ENCODE assay signal across 8 cellular contexts in genomic region chr3:107064445-107065060, GRCh38.
A peak's percentile ranks its signal among the peaks of the same experiment; 100 is the strongest.
DNase-seq lines count a peak whose midpoint lies in the region; TF ChIP-seq lines count a peak whose summit lies in the region.

No MANE protein-coding gene starts in this region.

- no peak overlapping the region for H3K27ac ChIP-seq in HEK293 (ENCODE audit: extremely low read depth, low read depth, low read length)

- H3K4me1 Mint-ChIP-seq in progenitor cell of endocrine pancreas (ENCODE audit: low read depth), result peaks cover 6% of the 10 kb centered on the region

- DNase-seq in M059J (ENCODE audit: low read depth) (peak; percentile 89), SHP77 (lab: John Stamatoyannopoulos, UW) (peak; percentile 49 to 79), head of caudate nucleus (peak; percentile 13 to 94 (median 80)), progenitor cell of endocrine pancreas (ENCODE audit: low spot score, unreplicated experiment) (peak; percentile 60), cortex of kidney (lab: John Stamatoyannopoulos, UW) (no peak)
- DNase-seq in activated naive CD4-positive, alpha-beta T cell treated with anti-CD3 and anti-CD28 coated beads, Interleukin-2, amount 50 U/mL, for 16 hours, result peak; percentile 57

- POLR2A ChIA-PET in HEK293 (lab: Yijun Ruan, JAX), result no interaction called here

- no peaks in the 10 kb centered on the region for H3K9me3 ChIP-seq in HEK293 (ENCODE audit: control insufficient read depth, insufficient read depth, low read depth, low read length)

- no peak overlapping the region for H3K4me3 Mint-ChIP-seq in progenitor cell of endocrine pancreas (ENCODE audit: low read depth)

- H3K36me3 Mint-ChIP-seq in progenitor cell of endocrine pancreas (ENCODE audit: insufficient read depth), result no peaks in the 10 kb centered on the region

- no peaks in the 10 kb centered on the region for H3K4me1 ChIP-seq in HEK293 (ENCODE audit: control insufficient read depth, insufficient read depth, low read length)

- intact Hi-C loops in head of caudate nucleus (cut with DNase I), result loop anchor here (10.0 kb wide), 1 partner anchor 240 kb away; no protein-coding TSS in a partner anchor

- no peak overlapping the region for H3K4me3 ChIP-seq in HEK293 (ENCODE audit: low read depth, low read length)

- no peaks in the 10 kb centered on the region for H3K27me3 Mint-ChIP-seq in progenitor cell of endocrine pancreas

- TF ChIP-seq CTCF in GM12872 (IDR thresholded peaks at IDR 0.05; ENCODE audit: insufficient read depth, low read depth, low read length), result peak; percentile 83
- no peak for TF ChIP-seq CTCF in HEK293 (tag by site-specific recombination; IDR thresholded peaks at IDR 0.05)
- peak; percentile 91 for TF ChIP-seq CTCF in progenitor cell of endocrine pancreas (IDR thresholded peaks at IDR 0.05; ENCODE audit: unreplicated experiment)

- H3K27ac Mint-ChIP-seq in progenitor cell of endocrine pancreas, result no peak overlapping the region

- CTCF ChIA-PET in HEK293 (lab: Yijun Ruan, JAX), result interaction anchor here (0.6 to 1.8 kb wide), 17 partner anchors 10 to 1145 kb away, joined by 3 to 6 read pairs (median 3); no protein-coding TSS in a partner anchor

- H3K9me3 Mint-ChIP-seq in progenitor cell of endocrine pancreas (ENCODE audit: low read depth), result no peaks in the 10 kb centered on the region

- H3K36me3 ChIP-seq in HEK293 (ENCODE audit: control insufficient read depth in 2 of 2, insufficient read depth in 1 of 2, low read length in 2 of 2), result no peaks in the 10 kb centered on the region

TF ChIP-seq in HEK293, 187 proteins besides CTCF, POLR2A, EP300 and RAD21:
- TF ChIP-seq YY2 (tag by site-specific recombination; IDR thresholded peaks at IDR 0.05) (no peak), ZNF654 (tag by site-specific recombination; IDR thresholded peaks at IDR 0.05; ENCODE audit: low read depth) (peak; percentile 86)
